ENCODE assay signal across 10 cellular contexts in genomic region chr6:144330588-144330987, GRCh38. TPM values are rescaled to one million over a fixed set of nuclear protein-coding genes. Genes with fewer than 3 reads are reported as not detected.
DNase-seq lines count a peak whose midpoint lies in the region; ATAC-seq, FAIRE-seq and TF ChIP-seq lines count a peak whose summit lies in the region.
"Had no signal": no experiment of that assay in that cellular context is flagged by ENCODE, and none has a peak within 500 bp of the region (broad histone marks: within the 10 kb centered on the region; RNA-seq: fewer than 3 reads in every experiment).

No MANE protein-coding gene starts in this region.

- H3K4me1 ChIP-seq in HUES6 (ENCODE audit: control insufficient read depth, insufficient read depth, low read length) (peaks cover 52% of the 10 kb centered on the region), K562 (replicated peaks in 1 of 2; ENCODE audit: control insufficient read depth in 2 of 2, insufficient read depth in 2 of 2, low read length in 2 of 2) (no peaks in the 10 kb centered on the region; a peak in 1 of 5 replicates)

- H3K79me2 ChIP-seq in K562 (ENCODE audit: control insufficient read depth, insufficient read depth, low read length), result no peaks in the 10 kb centered on the region

- peak; percentile 38; the same call in 1 of the 3 replicates for ATAC-seq in K562
- ATAC-seq in stimulated activated effector memory CD8-positive, alpha-beta T cell treated with anti-CD3 and anti-CD28 coated beads, Interleukin-12 subunit alpha, Interleukin-12 subunit beta, amount 100 ng/mL, for 72 hours, result no peak

- no peak for TF ChIP-seq EP300 in K562 (IDR thresholded peaks at IDR 0.05; ENCODE audit: low read length)

- H2AFZ ChIP-seq in K562 (ENCODE audit: low read depth, low read length), result no peak overlapping the region

- POLR2A ChIA-PET in K562 (lab: Yijun Ruan, JAX), result no interaction called here

- no peak overlapping the region for H3K4me3 Mint-ChIP-seq in stimulated activated effector memory CD8-positive, alpha-beta T cell treated with anti-CD3 and anti-CD28 coated beads, Interleukin-12 subunit alpha, Interleukin-12 subunit beta, amount 100 ng/mL, for 72 hours

- H3K9me3 Mint-ChIP-seq in stimulated activated effector memory CD8-positive, alpha-beta T cell treated with anti-CD3 and anti-CD28 coated beads, Interleukin-12 subunit alpha, Interleukin-12 subunit beta, amount 100 ng/mL, for 72 hours, result no peaks in the 10 kb centered on the region

- H3K36me3 ChIP-seq in HUES6 (ENCODE audit: control insufficient read depth, insufficient read depth, low read length) (no peaks in the 10 kb centered on the region), K562 (ENCODE audit: control insufficient read depth, insufficient read depth, low read length) (no peaks in the 10 kb centered on the region)
- H3K36me3 ChIP-seq: MG63 had no signal

- no TSS peak for BruUV-seq in K562 (replicated peaks; lab: Mats Ljungman, UMichigan)

- H3K27ac ChIP-seq in HUES6 (ENCODE audit: low read depth, low read length) (peak overlapping the region; percentile 68), K562 (ENCODE audit: extremely low read depth, low read depth, low read length) (no peak overlapping the region)

- intact Hi-C loops in K562 (cut with micrococcal nuclease), result no loop called here

- peak overlapping the region; percentile 48 for H3K27ac Mint-ChIP-seq in stimulated activated effector memory CD8-positive, alpha-beta T cell treated with anti-CD3 and anti-CD28 coated beads, Interleukin-12 subunit alpha, Interleukin-12 subunit beta, amount 100 ng/mL, for 72 hours

- no peak for TF ChIP-seq RAD21 in K562 (CRISPR knock-in tag; conservative IDR thresholded peaks at IDR 0.05 in 1 of 2, IDR thresholded peaks at IDR 0.05 in 1 of 2)

- CTCF ChIA-PET in K562 (lab: Yijun Ruan, JAX; ENCODE audit: low intra/inter-chr PET ratio), result no interaction called here

- H3K4me1 Mint-ChIP-seq in stimulated activated effector memory CD8-positive, alpha-beta T cell treated with anti-CD3 and anti-CD28 coated beads, Interleukin-12 subunit alpha, Interleukin-12 subunit beta, amount 100 ng/mL, for 72 hours, result peaks cover 24% of the 10 kb centered on the region

- peak overlapping the region; percentile 18 for H3K9ac ChIP-seq in HUES6 (ENCODE audit: low read length)
- H3K9ac ChIP-seq in K562 (ENCODE audit: insufficient read depth in 1 of 2, low read depth in 2 of 2, low read length in 2 of 2), result no peak overlapping the region

- H3K36me3 Mint-ChIP-seq in stimulated activated effector memory CD8-positive, alpha-beta T cell treated with anti-CD3 and anti-CD28 coated beads, Interleukin-12 subunit alpha, Interleukin-12 subunit beta, amount 100 ng/mL, for 72 hours, result no peaks in the 10 kb centered on the region

- FAIRE-seq in K562 (lab: Jason Lieb, UNC), result no peak

- 3% methylated on average over 8 of the region's 8 CpGs for WGBS in K562 (ENCODE audit: insufficient coverage, low coverage, missing lambda C conversion rate)

- no peaks in the 10 kb centered on the region for H3K9me1 ChIP-seq in K562 (ENCODE audit: control insufficient read depth, insufficient read depth, low read length)

- H3K9me3 ChIP-seq in HUES6 (ENCODE audit: control insufficient read depth, insufficient read depth, low read depth, low read length) (no peaks in the 10 kb centered on the region), K562 (replicated peaks; ENCODE audit: control insufficient read depth, insufficient read depth, low read depth, low read length) (no peaks in the 10 kb centered on the region)
- H3K9me3 ChIP-seq: MG63 had no signal

- in situ Hi-C loops in K562 (cut with MboI), result no loop called here
- in situ Hi-C loops in KBM-7 (cut with MboI; ENCODE audit: low pct_unique_long_range_greater_than_20kb, low sequenced_read_pairs), result no loop called here

- H3K4me3 ChIP-seq in HUES6 (ENCODE audit: low read depth, low read length), result peak overlapping the region; percentile 43
- no peak overlapping the region for H3K4me3 ChIP-seq in K562
- H3K4me3 ChIP-seq: MG63 had no signal

- H3K4me2 ChIP-seq in K562 (ENCODE audit: insufficient read depth, low read length), result no peak overlapping the region

- no peak for TF ChIP-seq POLR2A in K562 (conservative IDR thresholded peaks at IDR 0.05)

- no peak for DNase-seq in K562 (ENCODE audit: extremely low read depth in 1 of 4, low spot score in 3 of 4)
- DNase-seq in kidney tubule cell (ENCODE audit: low spot score), result peak; percentile 66
- DNase-seq in stimulated activated effector memory CD8-positive, alpha-beta T cell treated with anti-CD3 and anti-CD28 coated beads, Interleukin-12 subunit alpha, Interleukin-12 subunit beta, amount 100 ng/mL, for 72 hours (ENCODE audit: low spot score in 2 of 2), result no peak
- no peak for DNase-seq in KBM-7
- DNase-seq in activated CD4-positive, alpha-beta T cell treated with anti-CD3 and anti-CD28 coated beads for 48 hours, result no peak
- no peak for DNase-seq in effector CD8-positive, alpha-beta T cell (lab: John Stamatoyannopoulos, UW)
- DNase-seq: activated T-cell treated with anti-CD3 and anti-CD28 coated beads for 4 hours; MG63; stimulated activated naive CD4-positive, alpha-beta T cell treated with Interleukin-2 at 50 U/mL for 16 hours had no signal

- H4K20me1 ChIP-seq in K562 (replicated peaks; ENCODE audit: control insufficient read depth, insufficient read depth, low read length), result no peaks in the 10 kb centered on the region

- H3K27me3 ChIP-seq in HUES6 (ENCODE audit: control insufficient read depth, insufficient read depth, low read length), result no peaks in the 10 kb centered on the region
- H3K27me3 ChIP-seq in K562 (ENCODE audit: control insufficient read depth in 2 of 2, insufficient read depth in 2 of 2, low read length in 2 of 2), result peaks cover 18 to 24% of the 10 kb centered on the region in 2 experiments; a peak in 3 of 5 replicates
- H3K27me3 ChIP-seq: MG63 had no signal

- TF ChIP-seq CTCF in K562 (IDR thresholded peaks at IDR 0.05 in 2 of 3, conservative IDR thresholded peaks at IDR 0.05 in 1 of 3; ENCODE audit: insufficient read depth in 2 of 3, low read depth in 1 of 3, low read length in 3 of 3), result no peak

TF ChIP-seq in K562, 482 proteins besides CTCF, POLR2A, EP300 and RAD21:
- TF ChIP-seq ZNF134 (CRISPR knock-in tag; conservative IDR thresholded peaks at IDR 0.05) (no peak), ZNF764 (CRISPR knock-in tag; IDR thresholded peaks at IDR 0.05; ENCODE audit: low read depth) (no peak), SPI1 (IDR thresholded peaks at IDR 0.05; ENCODE audit: borderline replicate concordance, low read depth, low read length) (peak; percentile 49; the same call in 1 of the 2 replicates)

RNA-seq across cellular contexts. Expression of gene UTRN, which starts 45.5 kb away (rescaled TPM):
- 4.6 and 11.3 TPM in 2 replicates for total RNA-seq in K562 (2011; cell fraction: chromatin; rRNA removed; ENCODE audit: low replicate concordance)
- total RNA-seq in K562 (2011; cell fraction: nucleolus; rRNA removed), result 2.4 and 2.8 TPM in 2 replicates
- 3.5 and 3.8 TPM in 2 replicates for total RNA-seq in K562 (2011; cell fraction: nucleoplasm; rRNA removed)
- total RNA-seq in K562 (2014; rRNA removed) (10.0 and 10.4 TPM in 2 replicates), K562 (2014; rRNA removed; fragmentation: Illumina TruSeq; extraction: Trizol) (11.5 and 15.9 TPM in 2 replicates), K562 (2015; rRNA removed; fragmentation: Illumina TruSeq; extraction: Trizol) (20.5 and 22.4 TPM in 2 replicates), K562 (2021) (10.4 and 12.0 TPM in 2 replicates)
- polyA plus RNA-seq in K562 (2011; rRNA removed) (1.2 and 1.9 TPM in 2 replicates), K562 (2014; fragmentation: Illumina TruSeq; extraction: Trizol) (10.5 and 15.1 TPM in 2 replicates), K562 (2014; fragmentation: Nextera tagmentation; extraction: Ambion mirVana) (1 to 10 TPM in 1 of 2 experiments, under 1 TPM in 1; 0.94 to 2.1 TPM), K562 (2014; rRNA removed) (6.2 and 7.1 TPM in 2 replicates)
- polyA plus RNA-seq in K562 (2011; cell fraction: cytosol; rRNA removed), result 0.49 and 1.3 TPM in 2 replicates
- 2.2 and 3.4 TPM in 2 replicates for polyA plus RNA-seq in K562 (2011; cell fraction: nucleus; rRNA removed)
- 10.6 and 11.6 TPM in 2 replicates for polyA plus RNA-seq in K562 (2012)
- polyA minus RNA-seq in K562 (2011; rRNA and poly(A)+ RNA removed), result 4.3 and 8.3 TPM in 2 replicates
- 1.4 and 1.8 TPM in 2 replicates for polyA minus RNA-seq in K562 (2011; cell fraction: cytosol; rRNA and poly(A)+ RNA removed)
- polyA minus RNA-seq in K562 (2011; cell fraction: nucleus; rRNA and poly(A)+ RNA removed), result 5.0 and 9.2 TPM in 2 replicates
